ENCODE assay signal across 15 cellular contexts in genomic region chr21:25907573-25908275, GRCh38.
DNase-seq lines count a peak whose midpoint lies in the region; ATAC-seq and TF ChIP-seq lines count a peak whose summit lies in the region.
"Had no signal": no experiment of that assay in that cellular context is flagged by ENCODE, and none has a peak within 500 bp of the region (broad histone marks: within the 10 kb centered on the region; RNA-seq: fewer than 3 reads in every experiment).

No MANE protein-coding gene starts in this region.

- intact Hi-C loops in breast epithelium (cut with DNase I; ENCODE audit: low total_unique reads), result no loop called here
- intact Hi-C loops in mammary epithelial cell (cut with micrococcal nuclease), result no loop called here
- intact Hi-C loops in thyroid gland (cut with DNase I), result no loop called here

- H3K4me3 ChIP-seq in breast epithelium (no peak overlapping the region), mammary epithelial cell (replicated peaks in 1 of 3; ENCODE audit: insufficient read depth in 1 of 3, low read depth in 2 of 3, low read length in 3 of 3) (no peak overlapping the region), thyroid gland (replicated peaks in 1 of 3) (no peak overlapping the region)
- H3K4me3 ChIP-seq: HAP-1, K562, ovary had no signal

- DNase-seq in breast epithelium (ENCODE audit: low spot score in 2 of 2) (no peak), mammary epithelial cell (no peak), dermis blood vessel endothelial cell (peak; percentile 46), lung microvascular endothelial cell (ENCODE audit: low read depth in 2 of 2) (peak; percentile 41 to 75), thyroid gland (peak; percentile 20 to 30), inferior parietal cortex (ENCODE audit: extremely low spot score) (no peak)
- no peak for DNase-seq in activated CD4-positive, CD25-positive, alpha-beta regulatory T cell treated with anti-CD3 and anti-CD28 coated beads, Interleukin-2, amount 50 U/mL, for 72 hours
- DNase-seq: effector CD8-positive, alpha-beta T cell; NCI-H1436 treated with DMSO at 0.1 percent for 48 hours; ovary; PC-3; SW 1271 had no signal

- dilution Hi-C loops in mammary epithelial cell (cut with HindIII; ENCODE audit: low sequenced_read_pairs), result no loop called here

- no TSS peak for BruUV-seq in mammary epithelial cell (replicated peaks; lab: Mats Ljungman, UMichigan)

- H3K36me3 ChIP-seq in breast epithelium (no peaks in the 10 kb centered on the region), mammary epithelial cell (ENCODE audit: insufficient read depth, low read length) (peaks cover 32% of the 10 kb centered on the region), thyroid gland (no peaks in the 10 kb centered on the region)
- H3K36me3 ChIP-seq: ovary had no signal

- H3K4me2 ChIP-seq in mammary epithelial cell (ENCODE audit: insufficient read depth, low read depth, low read length), result no peak overlapping the region

- H2AFZ ChIP-seq in mammary epithelial cell (ENCODE audit: low read depth, low read length), result no peak overlapping the region

- TF ChIP-seq CTCF in breast epithelium (IDR thresholded peaks at IDR 0.05), result no peak
- TF ChIP-seq CTCF in mammary epithelial cell (conservative IDR thresholded peaks at IDR 0.05 in 1 of 2, IDR thresholded peaks at IDR 0.05 in 1 of 2; ENCODE audit: extremely low read depth in 1 of 2, insufficient read depth in 1 of 2, low read depth in 1 of 2, low read length in 2 of 2), result no peak
- TF ChIP-seq CTCF in thyroid gland (IDR thresholded peaks at IDR 0.05), result no peak

- 31% methylated on average over 3 of the region's 3 CpGs for WGBS in mammary epithelial cell (ENCODE audit: low coverage, missing lambda C conversion rate)
- 15 to 21% methylated on average over 3 of the region's 3 CpGs for WGBS in thyroid gland, 2 donors

- ATAC-seq in GM19324 (IDR thresholded peaks at IDR 0.05; ENCODE audit: low FRiP score, unreplicated experiment), result no peak
- ATAC-seq: K562, PC-3 had no signal

- peaks cover 15% of the 10 kb centered on the region for H3K79me2 ChIP-seq in mammary epithelial cell (ENCODE audit: insufficient read depth, low read length)

- peak overlapping the region; percentile 31 to 35 for H3K27ac ChIP-seq in breast epithelium
- no peak overlapping the region for H3K27ac ChIP-seq in mammary epithelial cell (ENCODE audit: insufficient read depth, low read depth, low read length)
- H3K27ac ChIP-seq in thyroid gland, result peak overlapping the region in 2 of 3 donors; percentile 22 to 59
- H3K27ac ChIP-seq: ovary had no signal

- CTCF ChIA-PET in mammary epithelial cell (lab: Charles Lee; ENCODE audit: low non-redundant PET), result no interaction called here

- no peak overlapping the region for H3K9ac ChIP-seq in mammary epithelial cell (ENCODE audit: insufficient read depth, low read length)

- H3K4me1 ChIP-seq in breast epithelium (no peaks in the 10 kb centered on the region), mammary epithelial cell (ENCODE audit: insufficient read depth, low read length) (no peaks in the 10 kb centered on the region), thyroid gland (peaks cover 7 to 20% of the 10 kb centered on the region in 2 donors)
- H3K4me1 ChIP-seq: HAP-1 had no signal

- H4K20me1 ChIP-seq in mammary epithelial cell (ENCODE audit: insufficient read depth, low read length), result no peaks in the 10 kb centered on the region

- in situ Hi-C loops in mammary epithelial cell (cut with MboI; ENCODE audit: low sequenced_read_pairs in 2 of 2), result no loop called here

- H3K9me3 ChIP-seq in breast epithelium (no peaks in the 10 kb centered on the region), mammary epithelial cell (replicated peaks; ENCODE audit: insufficient read depth, low read length) (no peaks in the 10 kb centered on the region), thyroid gland (no peaks in the 10 kb centered on the region)
- H3K9me3 ChIP-seq: HAP-1, ovary had no signal

- H3K27me3 ChIP-seq in breast epithelium (no peaks in the 10 kb centered on the region), mammary epithelial cell (ENCODE audit: insufficient read depth, low read length) (no peaks in the 10 kb centered on the region), thyroid gland (no peaks in the 10 kb centered on the region)
- H3K27me3 ChIP-seq: ovary had no signal

- no peak for TF ChIP-seq POLR2A in breast epithelium (IDR thresholded peaks at IDR 0.05)
- TF ChIP-seq POLR2A in thyroid gland (IDR thresholded peaks at IDR 0.05), result no peak

Comparison
In these comparisons a context has a peak if more than half of its experiments do, and no peak if none do; other contexts are left out.
1. DNase-seq: peak in dermis blood vessel endothelial cell (single experiment), lung microvascular endothelial cell (2 of 2) and thyroid gland (2 of 2); none in breast epithelium (0 of 2), mammary epithelial cell (single experiment), inferior parietal cortex (single experiment) and activated CD4-positive, CD25-positive, alpha-beta regulatory T cell treated with anti-CD3 and anti-CD28 coated beads, Interleukin-2, amount 50 U/mL, for 72 hours (single experiment).